In genomic region chr11:88175004-88175706, GRCh38 we compare ENCODE assay signal across 8 cellular contexts. TPM values are rescaled to one million over a fixed set of nuclear protein-coding genes. Genes with fewer than 3 reads are reported as not detected.
DNase-seq lines count a peak whose midpoint lies in the region; ATAC-seq, FAIRE-seq and TF ChIP-seq lines count a peak whose summit lies in the region.

Gene RAB38, minus strand, starts transcription at chr11:88175443. Its CDS starts 59 bp downstream, at chr11:88175384.

- H3K27me3 ChIP-seq in OCI-LY3 (ENCODE audit: low read depth, low read length) (peaks cover 12% of the 10 kb centered on the region), body of pancreas (no peaks in the 10 kb centered on the region)

- H3K4me3 ChIP-seq in HFF-Myc (replicated peaks; ENCODE audit: low read depth, low read length) (peak within 1 kb of the TSS; percentile 61), OCI-LY3 (ENCODE audit: low read length) (no peak within 1 kb of the TSS), body of pancreas (peak within 1 kb of the TSS; percentile 33 to 46), kidney (ENCODE audit: low read length in 2 of 2) (peak within 1 kb of the TSS; percentile 52 to 71)

- H3K4me1 ChIP-seq in OCI-LY3 (ENCODE audit: low read length) (peaks cover 27% of the 10 kb centered on the region), body of pancreas (peaks cover 17% of the 10 kb centered on the region), kidney (ENCODE audit: control insufficient read depth in 1 of 2, insufficient read depth in 1 of 2, low read depth in 1 of 2, low read length in 2 of 2) (peaks cover 16 to 21% of the 10 kb centered on the region in 2 donors)

- peak within 1 kb of the TSS; percentile 20; the same call in 1 of the 2 replicates for H3K4me2 ChIP-seq in OCI-LY3 (ENCODE audit: low read length)

- FAIRE-seq in kidney (lab: Jason Lieb, UNC), result no peak

- DNase-seq in NCI-H1092 (lab: John Stamatoyannopoulos, UW), result peak; percentile 11
- no peak for DNase-seq in NCI-H1092 treated with DMSO at 0.1 percent for 48 hours (lab: John Stamatoyannopoulos, UW)
- no peak for DNase-seq in HFF-Myc (ENCODE audit: extremely low read depth, low read depth)
- DNase-seq in body of pancreas, result peak; percentile 58 to 80 (median 66)
- peak; percentile 89 for DNase-seq in kidney
- DNase-seq in stimulated activated CD4-positive, alpha-beta T cell treated with anti-CD3 and anti-CD28 coated beads, Interleukin-2, amount 100 ng/mL, for 48 hours, result peak; percentile 12 to 14
- DNase-seq in superior temporal gyrus (ENCODE audit: extremely low spot score), result no peak

- no peaks in the 10 kb centered on the region for H3K36me3 ChIP-seq in OCI-LY3 (replicated peaks; ENCODE audit: low read depth, low read length)
- H3K36me3 ChIP-seq in body of pancreas (replicated peaks in 1 of 2; ENCODE audit: insufficient read depth in 1 of 2, low read depth in 2 of 2), result no peaks in the 10 kb centered on the region
- no peaks in the 10 kb centered on the region for H3K36me3 ChIP-seq in kidney (ENCODE audit: control insufficient read depth in 1 of 2, insufficient read depth in 2 of 2, low read length in 2 of 2)

- H3K9ac ChIP-seq in OCI-LY3 (ENCODE audit: low read length) (no peak within 1 kb of the TSS), kidney (ENCODE audit: low read length in 2 of 2) (peak within 1 kb of the TSS; percentile 39 to 52)

- TF ChIP-seq CTCF in HFF-Myc (IDR thresholded peaks at IDR 0.05; ENCODE audit: low read depth, low read length, missing control alignments), result no peak
- TF ChIP-seq CTCF in OCI-LY3 (IDR thresholded peaks at IDR 0.05; ENCODE audit: low read depth, low read length), result no peak
- no peak for TF ChIP-seq CTCF in body of pancreas (IDR thresholded peaks at IDR 0.05)
- TF ChIP-seq CTCF in kidney (IDR thresholded peaks at IDR 0.05; ENCODE audit: borderline replicate concordance, extremely low read depth, insufficient read depth), result no peak

- no peaks in the 10 kb centered on the region for H3K79me2 ChIP-seq in OCI-LY3 (ENCODE audit: low read length)

- H3K27ac ChIP-seq in OCI-LY3 (ENCODE audit: low read length) (no peak within 1 kb of the TSS), body of pancreas (peak within 1 kb of the TSS in 3 of 4 donors; percentile 41 to 73 (median 49)), kidney (ENCODE audit: low read depth in 2 of 2, low read length in 2 of 2) (peak within 1 kb of the TSS; percentile 59 to 86)

- ATAC-seq in body of pancreas, result peak; percentile 75

- H3K9me3 ChIP-seq in OCI-LY3 (ENCODE audit: insufficient read depth, low read length) (no peaks in the 10 kb centered on the region), body of pancreas (no peaks in the 10 kb centered on the region), kidney (ENCODE audit: control insufficient read depth in 1 of 2, low read length in 2 of 2) (no peaks in the 10 kb centered on the region)

- intact Hi-C loops in body of pancreas (cut with DNase I) (no loop called here), kidney (cut with DNase I) (no loop called here)

- H2AFZ ChIP-seq in OCI-LY3 (ENCODE audit: low read depth, low read length), result no peak within 1 kb of the TSS

- WGBS in body of pancreas, 2 donors, result 0 to 1% methylated on average over 25 to 49 of the region's 50 CpGs

- TF ChIP-seq POLR2A in body of pancreas (IDR thresholded peaks at IDR 0.05), result peak in 1 of 3 donors; percentile 13

- H4K20me1 ChIP-seq in OCI-LY3 (ENCODE audit: insufficient read depth, low read length), result peaks cover 12% of the 10 kb centered on the region

RNA-seq across cellular contexts. Expression of gene RAB38, which starts in this region (rescaled TPM):
- total RNA-seq in body of pancreas (1 to 10 TPM in 1 of 2 donors, not detected in 1; 3.1 TPM), kidney (5.2 TPM)
- 8.1 TPM for polyA plus RNA-seq in kidney (ENCODE audit: insufficient read depth, low read depth, low replicate concordance)

Comparison
In these comparisons a context has a peak if more than half of its experiments do, and no peak if none do; other contexts are left out.
1. DNase-seq: peak in NCI-H1092 (single experiment), body of pancreas (4 of 4), kidney (single experiment) and stimulated activated CD4-positive, alpha-beta T cell treated with anti-CD3 and anti-CD28 coated beads, Interleukin-2, amount 100 ng/mL, for 48 hours (2 of 2); none in NCI-H1092 treated with DMSO at 0.1 percent for 48 hours (single experiment), HFF-Myc (single experiment) and superior temporal gyrus (single experiment).